Comparison of ENCODE assay signal across 20 cellular contexts in the genomic region with DNA sequence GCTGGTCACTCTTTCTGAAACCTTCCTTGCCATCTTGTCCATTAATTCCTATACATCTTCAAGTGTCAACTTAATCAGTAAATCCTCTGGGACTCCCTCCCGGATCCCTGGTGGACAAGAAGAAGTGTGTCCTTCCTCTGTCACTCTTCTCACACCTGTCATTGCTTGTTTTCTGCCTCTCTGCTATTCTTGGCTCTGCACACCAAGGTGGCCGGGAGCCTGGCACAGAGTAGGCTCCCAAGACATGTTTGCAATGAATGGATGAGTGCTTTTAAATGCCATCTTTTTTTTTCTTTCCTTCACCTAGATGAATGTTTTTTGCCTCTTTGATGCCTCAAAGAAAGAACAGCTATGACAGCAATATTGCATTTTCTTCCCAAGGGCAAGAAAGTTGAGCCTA. TPM values are rescaled to one million over a fixed set of nuclear protein-coding genes. Genes with fewer than 3 reads are reported as not detected.
DNase-seq lines count a peak whose midpoint lies in the region; ATAC-seq and TF ChIP-seq lines count a peak whose summit lies in the region.
"Had no signal": no experiment of that assay in that cellular context is flagged by ENCODE, and none has a peak within 500 bp of the region (broad histone marks: within the 10 kb centered on the region; RNA-seq: fewer than 3 reads in every experiment).

No MANE protein-coding gene starts in this region.

- DNase-seq in activated naive CD4-positive, alpha-beta T cell treated with anti-CD3 and anti-CD28 coated beads, Interleukin-2, amount 10 ng/mL, durations not matched to agents 7 days and 5 days: no peak
- DNase-seq in activated naive CD4-positive, alpha-beta T cell treated with anti-CD3 and anti-CD28 coated beads, Interleukin-2, amount 50 U/mL, for 16 hours: no peak
- peak; percentile 9 for DNase-seq in WERI-Rb-1
- DNase-seq in myocyte (ENCODE audit: low read depth): peak; percentile 33
- DNase-seq in substantia nigra (lab: John Stamatoyannopoulos, UW): peak in 2 of 49 donors; percentile 6 to 20
- DNase-seq in KG1 (lab: John Stamatoyannopoulos, UW): no peak
- DNase-seq in endodermal cell: no peak
- DNase-seq: DMS79, H7, HFFc6, IMR-90, MM.1S, NCI-H1092, NCI-H1436 treated with DMSO at 0.1 percent for 48 hours, NCI-H2029 treated with DMSO at 0.1 percent for 48 hours, NCI-H748 treated with DMSO at 0.1 percent for 48 hours, SHP77 had no signal

- WGBS in endodermal cell (ENCODE audit: insufficient coverage in 1 of 2, insufficient read length in 1 of 2), 2 experiments: 100% methylated on average over 1 to 2 of the region's 2 CpGs

- no peaks in the 10 kb centered on the region for H3K27me3 Mint-ChIP-seq in activated naive CD4-positive, alpha-beta T cell treated with anti-CD3 and anti-CD28 coated beads, Interleukin-2, amount 10 ng/mL, durations not matched to agents 7 days and 5 days
- no peaks in the 10 kb centered on the region for H3K27me3 Mint-ChIP-seq in endodermal cell (ENCODE audit: insufficient read depth)

- H3K4me3 ChIP-seq in WERI-Rb-1 (ENCODE audit: low read depth, low read length) (no peak overlapping the region), endodermal cell (ENCODE audit: low read length) (no peak overlapping the region)

- no peaks in the 10 kb centered on the region for H3K4me1 ChIP-seq in endodermal cell (ENCODE audit: control insufficient read depth, insufficient read depth, low read length)

- H3K4me3 Mint-ChIP-seq in activated naive CD4-positive, alpha-beta T cell treated with anti-CD3 and anti-CD28 coated beads, Interleukin-2, amount 10 ng/mL, durations not matched to agents 7 days and 5 days: no peak overlapping the region
- no peak overlapping the region for H3K4me3 Mint-ChIP-seq in endodermal cell
- H3K4me3 Mint-ChIP-seq: HFFc6 had no signal

- H3K9me3 ChIP-seq in WERI-Rb-1 (ENCODE audit: severe bottlenecking): no peaks in the 10 kb centered on the region
- no peaks in the 10 kb centered on the region for H3K9me3 ChIP-seq in endodermal cell (ENCODE audit: control insufficient read depth, low read length)

- no peaks in the 10 kb centered on the region for H3K4me1 Mint-ChIP-seq in activated naive CD4-positive, alpha-beta T cell treated with anti-CD3 and anti-CD28 coated beads, Interleukin-2, amount 10 ng/mL, durations not matched to agents 7 days and 5 days
- H3K4me1 Mint-ChIP-seq in endodermal cell: peaks cover 7% of the 10 kb centered on the region

- H3K36me3 ChIP-seq in WERI-Rb-1 (peaks cover 5% of the 10 kb centered on the region), endodermal cell (ENCODE audit: control insufficient read depth, insufficient read depth, low read length) (peaks cover 17% of the 10 kb centered on the region)

- CTCF ChIA-PET in activated naive CD4-positive, alpha-beta T cell treated with anti-CD3 and anti-CD28 coated beads, Interleukin-2, amount 10 ng/mL, durations not matched to agents 7 days and 5 days (lab: Charles Lee): no interaction called here

- TF ChIP-seq CTCF in WERI-Rb-1 (IDR thresholded peaks at IDR 0.05; ENCODE audit: low read depth, low read length): no peak
- no peak for TF ChIP-seq CTCF in endodermal cell (conservative IDR thresholded peaks at IDR 0.05)

- no peak overlapping the region for H3K27ac ChIP-seq in WERI-Rb-1
- H3K27ac ChIP-seq in substantia nigra (ENCODE audit: low read depth, low read length, poor library complexity, severe bottlenecking): peak overlapping the region; percentile 93
- H3K27ac ChIP-seq in endodermal cell (ENCODE audit: low read depth, low read length): no peak overlapping the region
- H3K27ac ChIP-seq: HL-60 had no signal

- H3K9me3 Mint-ChIP-seq in activated naive CD4-positive, alpha-beta T cell treated with anti-CD3 and anti-CD28 coated beads, Interleukin-2, amount 10 ng/mL, durations not matched to agents 7 days and 5 days: no peaks in the 10 kb centered on the region
- H3K9me3 Mint-ChIP-seq in endodermal cell: no peaks in the 10 kb centered on the region
- H3K9me3 Mint-ChIP-seq: HFFc6 had no signal

- H3K27ac Mint-ChIP-seq in activated naive CD4-positive, alpha-beta T cell treated with anti-CD3 and anti-CD28 coated beads, Interleukin-2, amount 10 ng/mL, durations not matched to agents 7 days and 5 days: peak overlapping the region; percentile 31
- no peak overlapping the region for H3K27ac Mint-ChIP-seq in endodermal cell
- H3K27ac Mint-ChIP-seq: HFFc6 had no signal

- H3K36me3 Mint-ChIP-seq in activated naive CD4-positive, alpha-beta T cell treated with anti-CD3 and anti-CD28 coated beads, Interleukin-2, amount 10 ng/mL, durations not matched to agents 7 days and 5 days: peaks cover 31% of the 10 kb centered on the region
- H3K36me3 Mint-ChIP-seq in endodermal cell (ENCODE audit: low read depth): peaks cover 26% of the 10 kb centered on the region

- no peak for ATAC-seq in HG02588 (IDR thresholded peaks at IDR 0.05; ENCODE audit: unreplicated experiment)

- H3K27me3 ChIP-seq in WERI-Rb-1 (ENCODE audit: insufficient read depth, low read depth, severe bottlenecking): no peaks in the 10 kb centered on the region
- H3K27me3 ChIP-seq in endodermal cell (ENCODE audit: control insufficient read depth, insufficient read depth, low read length, poor library complexity, severe bottlenecking): no peaks in the 10 kb centered on the region

- H3K9ac ChIP-seq in endodermal cell (ENCODE audit: extremely low read depth, low read length, poor library complexity, severe bottlenecking): no peak overlapping the region

RNA-seq across cellular contexts. Expression of a gene that starts 58.0 kb away (rescaled TPM):
- 0.48 and 1.4 TPM in 2 replicates for total RNA-seq in myocyte
- polyA plus RNA-seq in myocyte (2012): 0.59 TPM
- 1 to 10 TPM; 2.0 to 2.2 TPM for total RNA-seq in endodermal cell
- 10.1 TPM for polyA plus RNA-seq in endodermal cell (2013, experiment 1 of 2)
- 14.7 TPM for polyA plus RNA-seq in endodermal cell (2013, experiment 2 of 2)
- total RNA-seq: H7, NCI-H460 had no signal
- polyA plus RNA-seq: IMR-90 had no signal

Comparison
In these comparisons a context has a peak if more than half of its experiments do, and no peak if none do; other contexts are left out.
1. DNase-seq: peak in WERI-Rb-1 (single experiment) and myocyte (single experiment); none in activated naive CD4-positive, alpha-beta T cell treated with anti-CD3 and anti-CD28 coated beads, Interleukin-2, amount 10 ng/mL, durations not matched to agents 7 days and 5 days (single experiment), activated naive CD4-positive, alpha-beta T cell treated with anti-CD3 and anti-CD28 coated beads, Interleukin-2, amount 50 U/mL, for 16 hours (single experiment), KG1 (single experiment) and endodermal cell (single experiment).